Comparison of ENCODE assay signal across 8 cellular contexts in the genomic region with DNA sequence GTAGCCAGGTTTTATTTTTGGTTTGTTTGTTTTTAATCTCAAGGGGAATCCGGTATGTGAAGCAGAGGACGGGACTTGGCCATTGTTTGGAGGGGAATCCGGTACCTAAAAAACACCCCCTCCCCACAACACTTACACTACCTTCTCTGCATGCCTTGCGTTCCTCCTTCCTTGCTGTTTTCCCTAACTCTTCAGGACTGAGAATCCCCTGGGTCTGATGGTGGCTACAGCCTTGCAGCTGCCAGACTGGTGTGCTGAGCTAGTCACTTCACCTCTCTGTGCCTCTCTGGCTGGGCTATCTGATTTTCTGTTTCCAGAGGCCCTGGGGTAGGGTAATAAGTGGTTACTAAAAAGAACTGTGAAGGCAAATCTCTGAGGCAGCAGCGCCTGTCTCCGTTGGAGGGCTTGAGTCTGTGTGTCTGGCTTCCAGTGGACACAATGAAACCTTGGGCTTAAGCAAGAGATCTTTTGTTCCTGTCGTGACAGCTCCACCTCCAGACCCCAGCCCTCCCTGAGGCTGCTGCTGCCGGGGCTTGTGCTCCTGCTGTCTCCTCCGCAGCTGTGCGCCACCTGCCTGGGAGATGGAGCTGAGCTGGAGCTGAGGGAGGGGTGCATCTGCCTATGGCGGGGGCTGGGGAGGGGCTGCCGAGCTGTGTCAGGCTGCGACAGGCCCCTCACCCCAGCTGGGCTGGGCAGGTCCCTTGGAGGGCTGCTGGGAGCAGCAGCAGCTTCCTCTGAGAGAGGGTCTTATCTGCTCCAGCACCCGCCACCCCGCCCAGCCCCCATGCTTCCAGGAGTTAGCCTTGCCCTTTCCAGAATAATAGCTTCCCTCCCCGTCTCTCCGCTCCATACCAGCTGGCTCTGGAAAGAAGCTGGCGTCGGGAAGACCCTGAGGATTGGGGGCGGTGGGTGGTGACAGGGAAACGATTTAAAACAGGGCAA.
DNase-seq lines count a peak whose midpoint lies in the region; ATAC-seq and TF ChIP-seq lines count a peak whose summit lies in the region.

No MANE protein-coding gene starts in this region.

- H3K9me3 ChIP-seq in upper lobe of left lung, result no peaks in the 10 kb centered on the region

- H3K27me3 ChIP-seq in kidney epithelial cell (ENCODE audit: control insufficient read depth, insufficient read depth, low read length) (peaks cover 2% of the 10 kb centered on the region), upper lobe of left lung (peaks cover 0 to 16% (median 0%) of the 10 kb centered on the region in 4 donors)

- no peaks in the 10 kb centered on the region for H3K36me3 ChIP-seq in kidney epithelial cell (ENCODE audit: control insufficient read depth, insufficient read depth, low read length)
- no peaks in the 10 kb centered on the region for H3K36me3 ChIP-seq in upper lobe of left lung

- no peak for TF ChIP-seq EP300 in upper lobe of left lung (IDR thresholded peaks at IDR 0.05)

- H3K4me3 ChIP-seq in kidney epithelial cell (ENCODE audit: low read depth, low read length), result peak overlapping the region; percentile 25
- peak overlapping the region in 3 of 4 donors; percentile 5 to 22 (median 17) for H3K4me3 ChIP-seq in upper lobe of left lung

- DNase-seq in COLO668 (lab: John Stamatoyannopoulos, UW; ENCODE audit: unreplicated experiment), result peak; percentile 1
- peak; percentile 59 to 92 (median 86) for DNase-seq in NCI-H1417 (lab: John Stamatoyannopoulos, UW)
- peak in 45 of 58 donors; percentile 14 to 77 (median 44) for DNase-seq in anterior cingulate cortex (lab: John Stamatoyannopoulos, UW)
- no peak for DNase-seq in kidney epithelial cell (ENCODE audit: low read depth)
- DNase-seq in upper lobe of left lung, result peak in 1 of 2 donors; percentile 63
- DNase-seq in activated CD8-positive, alpha-beta memory T cell treated with anti-CD3 and anti-CD28 coated beads, Interleukin-2, amount 50 U/mL, for 4 hours, result no peak
- DNase-seq in hepatic stellate cell (ENCODE audit: low spot score), result no peak

- ATAC-seq in upper lobe of left lung (ENCODE audit: low FRiP score in 2 of 2), result no peak
- no peak for ATAC-seq in GM18909 (IDR thresholded peaks at IDR 0.05; ENCODE audit: poor library complexity, unreplicated experiment)

- no peak for TF ChIP-seq POLR2A in upper lobe of left lung (IDR thresholded peaks at IDR 0.05)

- no peak overlapping the region for H3K27ac ChIP-seq in upper lobe of left lung

- 21 to 27% methylated on average over 18 to 19 of the region's 21 CpGs for whole genome bisulfite sequencing in upper lobe of left lung, 2 donors

- peaks cover 7 to 9% (median 9%) of the 10 kb centered on the region in 4 donors for H3K4me1 ChIP-seq in upper lobe of left lung

- peak; percentile 63 for TF ChIP-seq CTCF in kidney epithelial cell (IDR thresholded peaks at IDR 0.05; ENCODE audit: insufficient read depth, low read length, poor library complexity, severe bottlenecking)
- TF ChIP-seq CTCF in upper lobe of left lung (IDR thresholded peaks at IDR 0.05), result no peak

Comparison
In these comparisons a context has a peak if more than half of its experiments do, and no peak if none do; other contexts are left out.
1. DNase-seq: peak in COLO668 (single experiment), NCI-H1417 (3 of 3) and anterior cingulate cortex (45 of 58); none in kidney epithelial cell (single experiment), activated CD8-positive, alpha-beta memory T cell treated with anti-CD3 and anti-CD28 coated beads, Interleukin-2, amount 50 U/mL, for 4 hours (single experiment) and hepatic stellate cell (single experiment).